23 cellular contexts compared by ENCODE assay signal in the genomic region with DNA sequence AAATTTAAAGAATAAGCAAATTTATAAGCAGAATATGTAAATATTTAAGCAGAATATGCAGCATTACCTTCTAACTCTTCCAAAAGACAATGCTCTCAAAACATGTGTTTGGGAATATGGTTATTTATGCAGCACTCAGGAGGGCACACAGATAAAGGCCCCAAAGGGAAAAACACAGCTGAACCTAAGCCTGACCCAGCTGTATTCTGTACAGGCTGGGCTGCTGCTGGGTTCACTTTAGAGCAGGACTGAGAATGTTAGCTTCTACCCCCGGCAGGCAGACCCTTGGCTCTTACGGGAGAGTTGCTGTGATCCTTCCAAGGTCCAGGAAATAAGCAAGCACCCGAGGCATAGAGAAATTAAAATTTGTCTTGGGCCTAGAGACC. TPM values are rescaled to one million over a fixed set of nuclear protein-coding genes. Genes with fewer than 3 reads are reported as not detected.
A peak's percentile ranks its signal among the peaks of the same experiment; 100 is the strongest.
DNase-seq lines count a peak whose midpoint lies in the region; ATAC-seq, FAIRE-seq and TF ChIP-seq lines count a peak whose summit lies in the region.
"Had no signal": no experiment of that assay in that cellular context is flagged by ENCODE, and none has a peak within 500 bp of the region (broad histone marks: within the 10 kb centered on the region; RNA-seq: fewer than 3 reads in every experiment).

No MANE protein-coding gene starts in this region.

- no peak overlapping the region for H3K4me3 Mint-ChIP-seq in nephron

- peaks cover 21% of the 10 kb centered on the region for H3K4me1 ChIP-seq in IMR-90 (ENCODE audit: control insufficient read depth, insufficient read depth, low read length)
- H3K4me1 ChIP-seq in HepG2 (ENCODE audit: insufficient read depth, low read length): peaks cover 8% of the 10 kb centered on the region; the same call in 1 of the 2 replicates

- H3K36me3 Mint-ChIP-seq in nephron (ENCODE audit: low read depth): peaks cover 18% of the 10 kb centered on the region

- peak overlapping the region; percentile 71 for H3K4ac ChIP-seq in IMR-90 (ENCODE audit: low read depth, low read length)

- H3K9me3 Mint-ChIP-seq in nephron: no peaks in the 10 kb centered on the region

- H3K18ac ChIP-seq in IMR-90 (ENCODE audit: low read depth, low read length): no peak overlapping the region

- no peaks in the 10 kb centered on the region for H3K27me3 Mint-ChIP-seq in nephron (ENCODE audit: low read depth)
- H3K27me3 Mint-ChIP-seq: naive B cell had no signal

- peak overlapping the region; percentile 89 for H2AK5ac ChIP-seq in IMR-90 (ENCODE audit: low read depth, low read length)

- H3K79me2 ChIP-seq in HepG2 (ENCODE audit: insufficient read depth, low read length): peaks cover 23% of the 10 kb centered on the region

- H2AK9ac ChIP-seq in IMR-90 (replicated peaks; ENCODE audit: low read depth, low read length, poor library complexity): no peak overlapping the region

- peaks cover 13% of the 10 kb centered on the region for H3K4me1 Mint-ChIP-seq in nephron

- H3K14ac ChIP-seq in IMR-90 (replicated peaks; ENCODE audit: low read depth, low read length): peak overlapping the region; percentile 70

- H4K20me1 ChIP-seq in IMR-90 (ENCODE audit: insufficient read depth, low read length): peaks cover 24% of the 10 kb centered on the region
- no peaks in the 10 kb centered on the region for H4K20me1 ChIP-seq in HepG2 (ENCODE audit: insufficient read depth, low read length)

- no peak for DNase-seq in IMR-90
- no peak for DNase-seq in caudate nucleus (lab: John Stamatoyannopoulos, UW)
- DNase-seq in HepG2 (ENCODE audit: low spot score): no peak
- DNase-seq in cortex of kidney (lab: John Stamatoyannopoulos, UW): no peak
- DNase-seq: activated CD4-positive, alpha-beta T cell treated with anti-CD3 and anti-CD28 coated beads for 4 hours; activated CD8-positive, alpha-beta memory T cell treated with anti-CD3 and anti-CD28 coated beads for 24 hours; activated gamma-delta T cell treated with Interleukin-2 at 50 U/mL for 16 hours; activated T-cell treated with anti-CD3 and anti-CD28 coated beads, Interleukin-2, amount 50 U/mL, for 1 hour; brain microvascular endothelial cell; kidney; naive B cell; NCI-H1092 treated with DMSO at 0.1 percent for 48 hours; NCI-H1930; stimulated activated CD4-positive, alpha-beta T cell treated with anti-CD3 and anti-CD28 coated beads, Interleukin-15, amount 100 ng/mL, for 24 hours; stimulated activated naive CD8-positive, alpha-beta T cell treated with anti-CD3 and anti-CD28 coated beads, Interleukin-15, Interleukin-2, amounts not matched to agents 100 U/mL and 50 U/mL, for 24 hours; T-helper 2 cell; tibial artery had no signal

- H3K27me3 ChIP-seq in IMR-90 (ENCODE audit: control insufficient read depth, insufficient read depth, low read length) (no peaks in the 10 kb centered on the region), HepG2 (ENCODE audit: control insufficient read depth in 1 of 2, insufficient read depth in 2 of 2, low read length in 2 of 2) (no peaks in the 10 kb centered on the region)
- H3K27me3 ChIP-seq: brain microvascular endothelial cell, tibial artery had no signal

- peak overlapping the region in 2 of 3 experiments; percentile 28 to 72 for H3K27ac Mint-ChIP-seq in nephron

- no peak for FAIRE-seq in HepG2 (lab: Jason Lieb, UNC)
- FAIRE-seq: kidney had no signal

- no peak overlapping the region for H2BK20ac ChIP-seq in IMR-90 (ENCODE audit: low read depth, low read length)

- BruUV-seq in IMR-90 (replicated peaks; lab: Mats Ljungman, UMichigan): no TSS peak
- no TSS peak for BruUV-seq in HepG2 (replicated peaks; lab: Mats Ljungman, UMichigan)

- peak overlapping the region; percentile 46; the same call in 1 of the 2 replicates for H4K91ac ChIP-seq in IMR-90 (ENCODE audit: insufficient read depth, low read depth, low read length)

- H3K9me1 ChIP-seq in IMR-90 (ENCODE audit: insufficient read depth, low read length): peaks cover 21% of the 10 kb centered on the region

- H2BK120ac ChIP-seq in IMR-90 (ENCODE audit: low read depth, low read length): peak overlapping the region; percentile 68

- TF ChIP-seq POLR2A in IMR-90 (IDR thresholded peaks at IDR 0.05; ENCODE audit: low read depth, low read length): no peak
- TF ChIP-seq POLR2A in HepG2 (IDR thresholded peaks at IDR 0.05; ENCODE audit: insufficient read depth in 1 of 2, low read depth in 2 of 2, low read length in 2 of 2): no peak

- no CpG with 5 or more reads among the region's 3 CpGs for WGBS in IMR-90 (ENCODE audit: extremely low coverage in 2 of 2, insufficient read length in 1 of 2), 2 experiments
- 81% methylated on average over 3 of the region's 3 CpGs for whole genome bisulfite sequencing in HepG2 (ENCODE audit: low lambda C conversion rate)

- H2AFZ ChIP-seq in IMR-90 (replicated peaks; ENCODE audit: low read length, poor library complexity) (no peak overlapping the region), HepG2 (ENCODE audit: low read length) (no peak overlapping the region)

- H3K23ac ChIP-seq in IMR-90 (ENCODE audit: low read depth, low read length): peak overlapping the region; percentile 79

- no peak for TF ChIP-seq EP300 in HepG2 (IDR thresholded peaks at IDR 0.05; ENCODE audit: low read depth in 2 of 2, low read length in 2 of 2)
- no peak for TF ChIP-seq EP300 in HepG2 (CRISPR knock-in tag; IDR thresholded peaks at IDR 0.05; ENCODE audit: borderline replicate concordance)

- TF ChIP-seq RAD21 in IMR-90 (IDR thresholded peaks at IDR 0.05; ENCODE audit: low read length): no peak
- TF ChIP-seq RAD21 in HepG2 (CRISPR knock-in tag; IDR thresholded peaks at IDR 0.05): no peak

- H4K8ac ChIP-seq in IMR-90 (ENCODE audit: low read depth in 2 of 2, low read length in 2 of 2): peak overlapping the region; percentile 29 to 81; a peak in 3 of 4 replicates

- no peak overlapping the region for H2BK5ac ChIP-seq in IMR-90 (ENCODE audit: low read depth, low read length, poor library complexity, severe bottlenecking)

- H3K4me2 ChIP-seq in IMR-90 (ENCODE audit: low read depth, low read length): no peak overlapping the region; the same call in 1 of the 2 replicates
- no peak overlapping the region for H3K4me2 ChIP-seq in HepG2 (ENCODE audit: low read depth, low read length)

- peaks cover 34 to 65% of the 10 kb centered on the region in 2 experiments for H3K79me1 ChIP-seq in IMR-90 (ENCODE audit: low read depth in 1 of 2, low read length in 2 of 2)

- H3K9ac ChIP-seq in IMR-90 (ENCODE audit: low read depth, low read length) (no peak overlapping the region), HepG2 (ENCODE audit: insufficient read depth, low read depth, low read length) (no peak overlapping the region)

- POLR2A ChIA-PET in IMR-90 (lab: Charles Lee; ENCODE audit: unreplicated experiment) (interaction anchor here (0.7 kb wide), 1 partner anchor 44 kb away, joined by 3 read pairs; no protein-coding TSS in a partner anchor), HepG2 (lab: Yijun Ruan, JAX) (interaction anchor here (1.3 kb wide), 2 partner anchors 38 to 42 kb away, joined by 4 to 8 read pairs; a partner anchor contains a TSS)

- intact Hi-C loops in IMR-90 (cut with micrococcal nuclease) (no loop called here), HepG2 (cut with micrococcal nuclease; ENCODE audit: unreplicated experiment) (no loop called here)

- TF ChIP-seq CTCF in IMR-90 (conservative IDR thresholded peaks at IDR 0.05; ENCODE audit: low read depth, low read length) (no peak), nephron (IDR thresholded peaks at IDR 0.05; ENCODE audit: unreplicated experiment in 3 of 3) (no peak), HepG2 (CRISPR knock-in tag; IDR thresholded peaks at IDR 0.05) (no peak)

- H4K5ac ChIP-seq in IMR-90 (ENCODE audit: low read depth, low read length): peak overlapping the region; percentile 0; the same call in 1 of the 2 replicates

- CTCF ChIA-PET in IMR-90 (lab: Yijun Ruan, JAX) (interaction anchor here (1.0 kb wide), 1 partner anchor 14 kb away, joined by 3 read pairs; no protein-coding TSS in a partner anchor), HepG2 (lab: Yijun Ruan, JAX; ENCODE audit: low intra/inter-chr PET ratio, low total read pairs) (no interaction called here)

- H3K56ac ChIP-seq in IMR-90 (ENCODE audit: extremely low read depth, insufficient read depth, low read length): no peak overlapping the region

- in situ Hi-C loops in IMR-90 (cut with MboI; ENCODE audit: low sequenced_read_pairs) (no loop called here), HepG2 (cut with HindIII; ENCODE audit: extremely low pct_ligation_motif_present, low pct_unique_long_range_greater_than_20kb) (no loop called here)

- dilution Hi-C loops in IMR-90 (cut with HindIII; ENCODE audit: low sequenced_read_pairs, unreplicated experiment): no loop called here

- H3K36me3 ChIP-seq in IMR-90 (ENCODE audit: control insufficient read depth, insufficient read depth, low read length) (no peaks in the 10 kb centered on the region), HepG2 (replicated peaks in 1 of 2; ENCODE audit: control insufficient read depth in 1 of 2, insufficient read depth in 2 of 2, low read length in 2 of 2) (no peaks in the 10 kb centered on the region; a peak in 1 of 5 replicates)
- H3K36me3 ChIP-seq: brain microvascular endothelial cell, tibial artery had no signal

- ATAC-seq in IMR-90 (ENCODE audit: low read depth) (peak; percentile 46), HepG2 (no peak; the same call in 2 of the 3 replicates), HG02763 (IDR thresholded peaks at IDR 0.05; ENCODE audit: unreplicated experiment) (no peak)
- ATAC-seq: SK-N-SH treated with all-trans-retinoic acid at 6 μM for 48 hours; stimulated activated naive CD8-positive, alpha-beta T cell treated with anti-CD3 and anti-CD28 coated beads, Interleukin-15, Interleukin-2, amounts not matched to agents 100 U/mL and 50 U/mL, for 24 hours had no signal

- H2BK15ac ChIP-seq in IMR-90 (ENCODE audit: low read depth, low read length): no peak overlapping the region

- no peak overlapping the region for H3K4me3 ChIP-seq in IMR-90 (ENCODE audit: insufficient read depth, low read depth, low read length)
- no peak overlapping the region for H3K4me3 ChIP-seq in HepG2 (replicated peaks in 1 of 3; ENCODE audit: insufficient read depth in 1 of 3, low read depth in 2 of 3, low read length in 3 of 3)
- H3K4me3 ChIP-seq: coronary artery, tibial artery had no signal

- H3K27ac ChIP-seq in IMR-90 (ENCODE audit: insufficient read depth, low read length): no peak overlapping the region
- peak overlapping the region; percentile 33 for H3K27ac ChIP-seq in caudate nucleus (ENCODE audit: low read depth, low read length)
- H3K27ac ChIP-seq in temporal lobe (ENCODE audit: low read depth, low read length): peak overlapping the region; percentile 75
- no peak overlapping the region for H3K27ac ChIP-seq in HepG2 (ENCODE audit: extremely low read length, insufficient read depth, low read length)
- H3K27ac ChIP-seq: brain microvascular endothelial cell, coronary artery, RWPE1, tibial artery had no signal

- H3K9me3 ChIP-seq in IMR-90 (ENCODE audit: control insufficient read depth, insufficient read depth, low read length): no peaks in the 10 kb centered on the region
- no peaks in the 10 kb centered on the region for H3K9me3 ChIP-seq in HepG2 (ENCODE audit: low read length)
- H3K9me3 ChIP-seq: tibial artery had no signal

RNA-seq across cellular contexts. Expression of a gene that starts 37.3 kb away (rescaled TPM):
- 64.2 and 80.7 TPM in 2 replicates for total RNA-seq in IMR-90 (2012; rRNA removed)
- 84.0 and 108 TPM in 2 replicates for polyA plus RNA-seq in IMR-90 (2012; rRNA removed)
- polyA plus RNA-seq in IMR-90 (2012; cell fraction: cytosol; rRNA removed): 66.3 and 83.3 TPM in 2 replicates
- polyA plus RNA-seq in IMR-90 (2012; cell fraction: nucleus; rRNA removed; ENCODE audit: low replicate concordance): 61.1 and 62.6 TPM in 2 replicates
- 25.1 TPM for total RNA-seq in temporal lobe
- total RNA-seq in HepG2 (2016; rRNA removed; fragmentation: Illumina TruSeq; extraction: Trizol): 43.1 and 72.1 TPM in 2 replicates
- total RNA-seq in HepG2 (2016; cell fraction: cytosol; rRNA removed; fragmentation: Illumina TruSeq; extraction: Trizol; ENCODE audit: low read depth): 73.1 and 89.7 TPM in 2 replicates
- total RNA-seq in HepG2 (2016; cell fraction: insoluble cytoplasmic fraction; rRNA removed; fragmentation: Illumina TruSeq; extraction: Trizol): 38.1 and 70.5 TPM in 2 replicates
- total RNA-seq in HepG2 (2016; cell fraction: membrane; rRNA removed; fragmentation: Illumina TruSeq; extraction: Trizol): 99.5 and 113 TPM in 2 replicates
- 57.0 and 61.3 TPM in 2 replicates for total RNA-seq in HepG2 (2016; cell fraction: nucleus; rRNA removed; fragmentation: Illumina TruSeq; extraction: Trizol)
- polyA plus RNA-seq in HepG2 (2011; rRNA removed): 23.5 and 28.9 TPM in 2 replicates
- polyA plus RNA-seq in HepG2 (2011; cell fraction: cytosol; rRNA removed): 29.9 and 33.0 TPM in 2 replicates
- polyA plus RNA-seq in HepG2 (2011; cell fraction: nucleus; rRNA removed): 27.9 TPM in 2 replicates
- polyA plus RNA-seq in HepG2 (2012): 51.1 and 71.7 TPM in 2 replicates
- 72.8 and 82.5 TPM in 2 replicates for polyA plus RNA-seq in HepG2 (2016; cell fraction: cytosol; fragmentation: Illumina TruSeq; extraction: Trizol; ENCODE audit: low read depth)
- polyA plus RNA-seq in HepG2 (2016; cell fraction: insoluble cytoplasmic fraction; fragmentation: Illumina TruSeq; extraction: Trizol; ENCODE audit: low read depth): 45.4 and 52.7 TPM in 2 replicates
- polyA plus RNA-seq in HepG2 (2016; cell fraction: membrane; fragmentation: Illumina TruSeq; extraction: Trizol; ENCODE audit: low read depth): 96.3 and 99.8 TPM in 2 replicates
- 89.1 and 91.9 TPM in 2 replicates for polyA plus RNA-seq in HepG2 (2016; cell fraction: nucleus; fragmentation: Illumina TruSeq; extraction: Trizol; ENCODE audit: insufficient read depth, low read depth)
- polyA minus RNA-seq in HepG2 (2011; rRNA and poly(A)+ RNA removed; ENCODE audit: low replicate concordance): 28.9 and 42.1 TPM in 2 replicates
- 18.7 and 23.4 TPM in 2 replicates for polyA minus RNA-seq in HepG2 (2011; cell fraction: cytosol; rRNA and poly(A)+ RNA removed)
- 40.6 and 42.5 TPM in 2 replicates for polyA minus RNA-seq in HepG2 (2011; cell fraction: nucleus; rRNA and poly(A)+ RNA removed)

RNA-seq across cellular contexts. Expression of a gene that starts 54.1 kb away (rescaled TPM):
- total RNA-seq in IMR-90 (2012; rRNA removed): 6.6 and 12.2 TPM in 2 replicates
- polyA plus RNA-seq in IMR-90 (2012; rRNA removed): 4.1 and 4.9 TPM in 2 replicates
- 0.90 and 2.2 TPM in 2 replicates for polyA plus RNA-seq in IMR-90 (2012; cell fraction: cytosol; rRNA removed)
- polyA plus RNA-seq in IMR-90 (2012; cell fraction: nucleus; rRNA removed; ENCODE audit: low replicate concordance): 0.63 and 2.9 TPM in 2 replicates
- 6.4 TPM for total RNA-seq in temporal lobe
- 59.9 and 74.6 TPM in 2 replicates for total RNA-seq in HepG2 (2016; rRNA removed; fragmentation: Illumina TruSeq; extraction: Trizol)
- 12.1 and 13.7 TPM in 2 replicates for total RNA-seq in HepG2 (2016; cell fraction: cytosol; rRNA removed; fragmentation: Illumina TruSeq; extraction: Trizol; ENCODE audit: low read depth)
- total RNA-seq in HepG2 (2016; cell fraction: insoluble cytoplasmic fraction; rRNA removed; fragmentation: Illumina TruSeq; extraction: Trizol): 62.2 and 82.5 TPM in 2 replicates
- 27.4 and 32.8 TPM in 2 replicates for total RNA-seq in HepG2 (2016; cell fraction: membrane; rRNA removed; fragmentation: Illumina TruSeq; extraction: Trizol)
- total RNA-seq in HepG2 (2016; cell fraction: nucleus; rRNA removed; fragmentation: Illumina TruSeq; extraction: Trizol): 30.1 and 33.0 TPM in 2 replicates
- polyA plus RNA-seq in HepG2 (2011; rRNA removed): 10.3 and 14.6 TPM in 2 replicates
- polyA plus RNA-seq in HepG2 (2011; cell fraction: cytosol; rRNA removed): 8.1 and 9.7 TPM in 2 replicates
- polyA plus RNA-seq in HepG2 (2011; cell fraction: nucleus; rRNA removed): 5.7 and 6.6 TPM in 2 replicates
- 6.6 and 15.3 TPM in 2 replicates for polyA plus RNA-seq in HepG2 (2012)
- polyA plus RNA-seq in HepG2 (2016; cell fraction: cytosol; fragmentation: Illumina TruSeq; extraction: Trizol; ENCODE audit: low read depth): 3.4 and 3.7 TPM in 2 replicates
- 62.2 and 68.3 TPM in 2 replicates for polyA plus RNA-seq in HepG2 (2016; cell fraction: insoluble cytoplasmic fraction; fragmentation: Illumina TruSeq; extraction: Trizol; ENCODE audit: low read depth)
- polyA plus RNA-seq in HepG2 (2016; cell fraction: membrane; fragmentation: Illumina TruSeq; extraction: Trizol; ENCODE audit: low read depth): 11.0 and 11.7 TPM in 2 replicates
- 50.8 and 54.7 TPM in 2 replicates for polyA plus RNA-seq in HepG2 (2016; cell fraction: nucleus; fragmentation: Illumina TruSeq; extraction: Trizol; ENCODE audit: insufficient read depth, low read depth)
- polyA minus RNA-seq in HepG2 (2011; rRNA and poly(A)+ RNA removed; ENCODE audit: low replicate concordance): 9.2 and 15.1 TPM in 2 replicates
- 8.7 and 11.2 TPM in 2 replicates for polyA minus RNA-seq in HepG2 (2011; cell fraction: cytosol; rRNA and poly(A)+ RNA removed)
- polyA minus RNA-seq in HepG2 (2011; cell fraction: nucleus; rRNA and poly(A)+ RNA removed): 8.8 and 9.4 TPM in 2 replicates

Comparison
In these comparisons a context has a peak if more than half of its experiments do, and no peak if none do; other contexts are left out.
1. H3K27ac ChIP-seq: peak in caudate nucleus (single experiment) and temporal lobe (single experiment); none in IMR-90 (single experiment) and HepG2 (single experiment).